12 cellular contexts compared by ENCODE assay signal in genomic region chr4:151563194-151563593, GRCh38.
DNase-seq lines count a peak whose midpoint lies in the region; ATAC-seq and TF ChIP-seq lines count a peak whose summit lies in the region.
"Had no signal": no experiment of that assay in that cellular context is flagged by ENCODE, and none has a peak within 500 bp of the region (broad histone marks: within the 10 kb centered on the region; RNA-seq: fewer than 3 reads in every experiment).

No MANE protein-coding gene starts in this region.

- peak; percentile 35 to 54 for ATAC-seq in naive thymus-derived CD8-positive, alpha-beta T cell

- H3K27ac Mint-ChIP-seq in naive thymus-derived CD8-positive, alpha-beta T cell = no peak overlapping the region
- H3K27ac Mint-ChIP-seq in nephron progenitor cell = no peak overlapping the region
- H3K27ac Mint-ChIP-seq: activated naive CD4-positive, alpha-beta T cell treated with anti-CD3 and anti-CD28 coated beads, Interleukin-2, amount 50 U/mL, for 72 hours had no signal

- no peaks in the 10 kb centered on the region for H3K9me3 ChIP-seq in MM.1S (replicated peaks; ENCODE audit: insufficient read depth, low read length)
- H3K9me3 ChIP-seq: left ventricle myocardium inferior, MG63 had no signal

- H3K36me3 ChIP-seq in MM.1S (replicated peaks; ENCODE audit: insufficient read depth, low read length) = no peaks in the 10 kb centered on the region
- H3K36me3 ChIP-seq: left ventricle myocardium inferior, MG63 had no signal

- no peaks in the 10 kb centered on the region for H3K9me3 Mint-ChIP-seq in naive thymus-derived CD8-positive, alpha-beta T cell
- H3K9me3 Mint-ChIP-seq in nephron progenitor cell = no peaks in the 10 kb centered on the region
- H3K9me3 Mint-ChIP-seq: activated naive CD4-positive, alpha-beta T cell treated with anti-CD3 and anti-CD28 coated beads, Interleukin-2, amount 50 U/mL, for 72 hours had no signal

- H3K4me1 Mint-ChIP-seq in naive thymus-derived CD8-positive, alpha-beta T cell = peaks cover 5 to 22% (median 10%) of the 10 kb centered on the region in 4 donors
- H3K4me1 Mint-ChIP-seq in nephron progenitor cell = peaks cover 45% of the 10 kb centered on the region

- H3F3A ChIP-seq in MM.1S (ENCODE audit: insufficient read depth, low read length) = no peaks in the 10 kb centered on the region

- DNase-seq in EH (ENCODE audit: low read depth) = peak; percentile 10
- DNase-seq in NCI-H1436 (lab: John Stamatoyannopoulos, UW) = peak; percentile 43
- DNase-seq in amniotic epithelial cell (ENCODE audit: low read depth) = peak; percentile 5
- peak in 4 of 10 donors; percentile 13 to 53 (median 33) for DNase-seq in naive thymus-derived CD8-positive, alpha-beta T cell
- no peak for DNase-seq in nephron progenitor cell
- no peak for DNase-seq in SKM-1 treated with dmso at 0.1 percent for 144 hours (lab: John Stamatoyannopoulos, UW; ENCODE audit: unreplicated experiment)
- DNase-seq in MM.1S = no peak
- DNase-seq: C1 segment of cervical spinal cord, left ventricle myocardium inferior, MG63 had no signal

- H4K20me1 ChIP-seq in MM.1S (ENCODE audit: insufficient read depth, low read length) = no peaks in the 10 kb centered on the region

- no peaks in the 10 kb centered on the region for H3K4me1 ChIP-seq in MM.1S (ENCODE audit: low read length)
- H3K4me1 ChIP-seq: left ventricle myocardium inferior had no signal

- H3K27me3 ChIP-seq in MM.1S (replicated peaks; ENCODE audit: insufficient read depth, low read length) = no peaks in the 10 kb centered on the region
- H3K27me3 ChIP-seq: MG63 had no signal

- TF ChIP-seq CTCF in nephron progenitor cell (IDR thresholded peaks at IDR 0.05) (no peak), MM.1S (IDR thresholded peaks at IDR 0.05; ENCODE audit: low read length) (no peak)

- H3K27me3 Mint-ChIP-seq in naive thymus-derived CD8-positive, alpha-beta T cell = peaks cover 3 to 41% (median 18%) of the 10 kb centered on the region in 5 donors
- no peaks in the 10 kb centered on the region for H3K27me3 Mint-ChIP-seq in nephron progenitor cell (ENCODE audit: low read depth, poor library complexity)

- H3K9me2 ChIP-seq in MM.1S (replicated peaks; ENCODE audit: insufficient read depth, low read length) = no peaks in the 10 kb centered on the region

- H3K4me3 ChIP-seq in MM.1S (ENCODE audit: low read length) = no peak overlapping the region
- H3K4me3 ChIP-seq: left ventricle myocardium inferior, MG63 had no signal

- H3K36me3 Mint-ChIP-seq in naive thymus-derived CD8-positive, alpha-beta T cell = peaks cover 0 to 4% (median 0%) of the 10 kb centered on the region in 3 donors
- H3K36me3 Mint-ChIP-seq in nephron progenitor cell (ENCODE audit: low read depth) = no peaks in the 10 kb centered on the region
- H3K36me3 Mint-ChIP-seq: activated naive CD4-positive, alpha-beta T cell treated with anti-CD3 and anti-CD28 coated beads, Interleukin-2, amount 50 U/mL, for 72 hours had no signal

- no peak overlapping the region for H2AFZ ChIP-seq in MM.1S (ENCODE audit: low read length)

- H3K79me2 ChIP-seq in MM.1S (ENCODE audit: low read length) = no peaks in the 10 kb centered on the region

- no peak overlapping the region for H3K4me2 ChIP-seq in MM.1S (ENCODE audit: low read depth, low read length)

- POLR2A ChIA-PET in naive thymus-derived CD8-positive, alpha-beta T cell (lab: Charles Lee) = no interaction called here

- no peak overlapping the region for H3K9ac ChIP-seq in MM.1S (ENCODE audit: low read length)

- H3K4me3 Mint-ChIP-seq in naive thymus-derived CD8-positive, alpha-beta T cell = peak overlapping the region in 3 of 10 donors; percentile 1 to 37 (median 7)
- no peak overlapping the region for H3K4me3 Mint-ChIP-seq in nephron progenitor cell

- no peak overlapping the region for H3K27ac ChIP-seq in MM.1S (ENCODE audit: low read length)
- H3K27ac ChIP-seq: epithelial cell of prostate, left ventricle myocardium inferior had no signal

Comparison
In these comparisons a context has a peak if more than half of its experiments do, and no peak if none do; other contexts are left out.
1. DNase-seq: peak in EH (single experiment), NCI-H1436 (single experiment) and amniotic epithelial cell (single experiment); none in nephron progenitor cell (single experiment), SKM-1 treated with dmso at 0.1 percent for 144 hours (single experiment) and MM.1S (single experiment).